ENCODE assay signal across 1 cellular context in the genomic region with DNA sequence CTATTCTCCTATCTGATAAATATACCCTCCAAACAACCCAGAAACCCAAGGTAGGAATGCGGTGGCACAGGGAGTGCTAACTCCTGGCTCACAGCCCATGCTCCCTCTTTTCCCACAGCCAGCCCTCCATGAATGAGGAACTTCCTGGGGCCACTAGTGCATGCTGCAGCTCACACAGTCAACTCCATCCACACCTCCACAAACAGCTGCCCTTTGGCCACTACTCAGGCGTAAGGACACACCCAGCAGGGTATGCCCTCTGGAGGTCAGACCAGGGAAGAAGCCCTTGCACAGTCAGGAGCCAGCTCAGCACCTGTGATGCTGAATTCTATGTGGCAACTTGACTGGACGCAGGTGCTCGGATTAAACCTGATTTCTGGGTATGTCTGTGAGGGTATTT.
TF ChIP-seq lines count a peak whose summit lies in the region.

No MANE protein-coding gene starts in this region.

TF ChIP-seq in K562, 482 proteins besides CTCF, POLR2A, EP300 and RAD21 (continued from another document and continues in another):
- TF ChIP-seq, protein P1, sequence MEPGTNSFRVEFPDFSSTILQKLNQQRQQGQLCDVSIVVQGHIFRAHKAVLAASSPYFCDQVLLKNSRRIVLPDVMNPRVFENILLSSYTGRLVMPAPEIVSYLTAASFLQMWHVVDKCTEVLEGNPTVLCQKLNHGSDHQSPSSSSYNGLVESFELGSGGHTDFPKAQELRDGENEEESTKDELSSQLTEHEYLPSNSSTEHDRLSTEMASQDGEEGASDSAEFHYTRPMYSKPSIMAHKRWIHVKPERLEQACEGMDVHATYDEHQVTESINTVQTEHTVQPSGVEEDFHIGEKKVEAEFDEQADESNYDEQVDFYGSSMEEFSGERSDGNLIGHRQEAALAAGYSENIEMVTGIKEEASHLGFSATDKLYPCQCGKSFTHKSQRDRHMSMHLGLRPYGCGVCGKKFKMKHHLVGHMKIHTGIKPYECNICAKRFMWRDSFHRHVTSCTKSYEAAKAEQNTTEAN (CRISPR knock-in tag; IDR thresholded peaks at IDR 0.05): no peak
- TF ChIP-seq HEY1 (CRISPR knock-in tag; IDR thresholded peaks at IDR 0.05; ENCODE audit: borderline replicate concordance) (no peak), ZNF408 (CRISPR knock-in tag; IDR thresholded peaks at IDR 0.05; ENCODE audit: low read depth) (no peak), ZZZ3 (IDR thresholded peaks at IDR 0.05) (no peak), ZBTB17 (CRISPR knock-in tag; IDR thresholded peaks at IDR 0.05) (no peak), ZBTB8A (IDR thresholded peaks at IDR 0.05; ENCODE audit: partially characterized antibody) (no peak), MED1 (CRISPR knock-in tag; IDR thresholded peaks at IDR 0.05; ENCODE audit: borderline replicate concordance) (no peak), FOXM1 (IDR thresholded peaks at IDR 0.05; ENCODE audit: low read depth) (no peak), FOXM1 (CRISPR knock-in tag; IDR thresholded peaks at IDR 0.05; ENCODE audit: low read depth) (no peak), SOX6 (IDR thresholded peaks at IDR 0.05) (peak; percentile 48), RB1 (IDR thresholded peaks at IDR 0.05; ENCODE audit: low read depth) (no peak), MAFG (tag; conservative IDR thresholded peaks at IDR 0.05) (no peak), ZNF41 (CRISPR knock-in tag; conservative IDR thresholded peaks at IDR 0.05) (no peak), CBFA2T3 (IDR thresholded peaks at IDR 0.05) (no peak), SMC3 (conservative IDR thresholded peaks at IDR 0.05; ENCODE audit: insufficient read depth, low read depth, low read length) (peak; percentile 69), NRF1 (conservative IDR thresholded peaks at IDR 0.05 in 1 of 2, IDR thresholded peaks at IDR 0.05 in 1 of 2) (no peak), BRD9 (IDR thresholded peaks at IDR 0.05; ENCODE audit: low read depth, partially characterized antibody) (no peak), ETV6 (IDR thresholded peaks at IDR 0.05; ENCODE audit: borderline replicate concordance in 1 of 2, low read depth in 2 of 2, low read length in 1 of 2) (no peak), ETV6 (CRISPR knock-in tag; IDR thresholded peaks at IDR 0.05; ENCODE audit: borderline replicate concordance) (no peak), EGR1 (conservative IDR thresholded peaks at IDR 0.05) (no peak), IFI16 (CRISPR knock-in tag; IDR thresholded peaks at IDR 0.05) (no peak), HDAC3 (IDR thresholded peaks at IDR 0.05; ENCODE audit: borderline replicate concordance, partially characterized antibody) (no peak), ZNF77 (CRISPR knock-in tag; IDR thresholded peaks at IDR 0.05) (no peak), JUN (IDR thresholded peaks at IDR 0.05; ENCODE audit: borderline replicate concordance, low read depth, low read length) (0 out of 2 replicates have a peak, but pooled peaks have one; percentile 34), JUN (CRISPR knock-in tag; IDR thresholded peaks at IDR 0.05; ENCODE audit: borderline replicate concordance) (no peak), PHB2 (IDR thresholded peaks at IDR 0.05; ENCODE audit: low read depth) (no peak), SRF (CRISPR knock-in tag; IDR thresholded peaks at IDR 0.05) (no peak), SAFB2 (IDR thresholded peaks at IDR 0.05; ENCODE audit: borderline replicate concordance, low read depth, low read length, severe bottlenecking) (no peak), SMAD3 (CRISPR knock-in tag; conservative IDR thresholded peaks at IDR 0.05) (no peak), ZNF121 (CRISPR knock-in tag; conservative IDR thresholded peaks at IDR 0.05) (no peak), POLR2AphosphoS5 (IDR thresholded peaks at IDR 0.05; ENCODE audit: control insufficient read depth, insufficient read depth, low read depth, low read length) (no peak), SMAD4 (CRISPR knock-in tag; conservative IDR thresholded peaks at IDR 0.05) (0 out of 2 replicates have a peak, but pooled peaks have one; percentile 16), ERF (CRISPR knock-in tag; IDR thresholded peaks at IDR 0.05) (no peak), RBM34 (IDR thresholded peaks at IDR 0.05; ENCODE audit: borderline replicate concordance, insufficient read depth, low read length) (no peak), KLF1 (tag; IDR thresholded peaks at IDR 0.05) (no peak), HNRNPH1 (optimal IDR thresholded peaks at IDR 0.05; ENCODE audit: low read depth, low read length) (no peak), L3MBTL2 (IDR thresholded peaks at IDR 0.05) (peak; percentile 48; the same call in 1 of the 2 replicates), CREBBP (IDR thresholded peaks at IDR 0.05; ENCODE audit: low read depth, low read length) (no peak), BDP1 (IDR thresholded peaks at IDR 0.05; ENCODE audit: insufficient read depth, insufficient read length) (no peak), ZNF445 (CRISPR knock-in tag; IDR thresholded peaks at IDR 0.05; ENCODE audit: low read depth) (no peak)
- TF ChIP-seq, protein P2, sequence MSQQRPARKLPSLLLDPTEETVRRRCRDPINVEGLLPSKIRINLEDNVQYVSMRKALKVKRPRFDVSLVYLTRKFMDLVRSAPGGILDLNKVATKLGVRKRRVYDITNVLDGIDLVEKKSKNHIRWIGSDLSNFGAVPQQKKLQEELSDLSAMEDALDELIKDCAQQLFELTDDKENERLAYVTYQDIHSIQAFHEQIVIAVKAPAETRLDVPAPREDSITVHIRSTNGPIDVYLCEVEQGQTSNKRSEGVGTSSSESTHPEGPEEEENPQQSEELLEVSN (IDR thresholded peaks at IDR 0.05; ENCODE audit: borderline replicate concordance in 1 of 2, extremely low read depth in 1 of 2, insufficient read depth in 1 of 2, insufficient read length in 1 of 2, low read depth in 1 of 2, low read length in 1 of 2, poor library complexity in 1 of 2, severe bottlenecking in 1 of 2): peak in 1 of 2 experiments; percentile 44
- TF ChIP-seq, protein P3, sequence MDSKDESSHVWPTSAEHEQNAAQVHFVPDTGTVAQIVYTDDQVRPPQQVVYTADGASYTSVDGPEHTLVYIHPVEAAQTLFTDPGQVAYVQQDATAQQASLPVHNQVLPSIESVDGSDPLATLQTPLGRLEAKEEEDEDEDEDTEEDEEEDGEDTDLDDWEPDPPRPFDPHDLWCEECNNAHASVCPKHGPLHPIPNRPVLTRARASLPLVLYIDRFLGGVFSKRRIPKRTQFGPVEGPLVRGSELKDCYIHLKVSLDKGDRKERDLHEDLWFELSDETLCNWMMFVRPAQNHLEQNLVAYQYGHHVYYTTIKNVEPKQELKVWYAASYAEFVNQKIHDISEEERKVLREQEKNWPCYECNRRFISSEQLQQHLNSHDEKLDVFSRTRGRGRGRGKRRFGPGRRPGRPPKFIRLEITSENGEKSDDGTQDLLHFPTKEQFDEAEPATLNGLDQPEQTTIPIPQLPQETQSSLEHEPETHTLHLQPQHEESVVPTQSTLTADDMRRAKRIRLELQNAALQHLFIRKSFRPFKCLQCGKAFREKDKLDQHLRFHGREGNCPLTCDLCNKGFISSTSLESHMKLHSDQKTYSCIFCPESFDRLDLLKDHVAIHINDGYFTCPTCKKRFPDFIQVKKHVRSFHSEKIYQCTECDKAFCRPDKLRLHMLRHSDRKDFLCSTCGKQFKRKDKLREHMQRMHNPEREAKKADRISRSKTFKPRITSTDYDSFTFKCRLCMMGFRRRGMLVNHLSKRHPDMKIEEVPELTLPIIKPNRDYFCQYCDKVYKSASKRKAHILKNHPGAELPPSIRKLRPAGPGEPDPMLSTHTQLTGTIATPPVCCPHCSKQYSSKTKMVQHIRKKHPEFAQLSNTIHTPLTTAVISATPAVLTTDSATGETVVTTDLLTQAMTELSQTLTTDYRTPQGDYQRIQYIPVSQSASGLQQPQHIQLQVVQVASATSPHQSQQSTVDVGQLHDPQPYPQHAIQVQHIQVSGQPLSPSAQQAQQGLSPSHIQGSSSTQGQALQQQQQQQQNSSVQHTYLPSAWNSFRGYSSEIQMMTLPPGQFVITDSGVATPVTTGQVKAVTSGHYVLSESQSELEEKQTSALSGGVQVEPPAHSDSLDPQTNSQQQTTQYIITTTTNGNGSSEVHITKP (IDR thresholded peaks at IDR 0.05; ENCODE audit: partially characterized antibody): no peak
- TF ChIP-seq, protein P4, sequence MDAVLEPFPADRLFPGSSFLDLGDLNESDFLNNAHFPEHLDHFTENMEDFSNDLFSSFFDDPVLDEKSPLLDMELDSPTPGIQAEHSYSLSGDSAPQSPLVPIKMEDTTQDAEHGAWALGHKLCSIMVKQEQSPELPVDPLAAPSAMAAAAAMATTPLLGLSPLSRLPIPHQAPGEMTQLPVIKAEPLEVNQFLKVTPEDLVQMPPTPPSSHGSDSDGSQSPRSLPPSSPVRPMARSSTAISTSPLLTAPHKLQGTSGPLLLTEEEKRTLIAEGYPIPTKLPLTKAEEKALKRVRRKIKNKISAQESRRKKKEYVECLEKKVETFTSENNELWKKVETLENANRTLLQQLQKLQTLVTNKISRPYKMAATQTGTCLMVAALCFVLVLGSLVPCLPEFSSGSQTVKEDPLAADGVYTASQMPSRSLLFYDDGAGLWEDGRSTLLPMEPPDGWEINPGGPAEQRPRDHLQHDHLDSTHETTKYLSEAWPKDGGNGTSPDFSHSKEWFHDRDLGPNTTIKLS (IDR thresholded peaks at IDR 0.05; ENCODE audit: borderline replicate concordance, low read depth): no peak
- TF ChIP-seq, protein P5, sequence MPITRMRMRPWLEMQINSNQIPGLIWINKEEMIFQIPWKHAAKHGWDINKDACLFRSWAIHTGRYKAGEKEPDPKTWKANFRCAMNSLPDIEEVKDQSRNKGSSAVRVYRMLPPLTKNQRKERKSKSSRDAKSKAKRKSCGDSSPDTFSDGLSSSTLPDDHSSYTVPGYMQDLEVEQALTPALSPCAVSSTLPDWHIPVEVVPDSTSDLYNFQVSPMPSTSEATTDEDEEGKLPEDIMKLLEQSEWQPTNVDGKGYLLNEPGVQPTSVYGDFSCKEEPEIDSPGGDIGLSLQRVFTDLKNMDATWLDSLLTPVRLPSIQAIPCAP (CRISPR knock-in tag; IDR thresholded peaks at IDR 0.05; ENCODE audit: borderline replicate concordance): 0 out of 2 replicates have a peak, but pooled peaks have one; percentile 27
- TF ChIP-seq, protein P6, sequence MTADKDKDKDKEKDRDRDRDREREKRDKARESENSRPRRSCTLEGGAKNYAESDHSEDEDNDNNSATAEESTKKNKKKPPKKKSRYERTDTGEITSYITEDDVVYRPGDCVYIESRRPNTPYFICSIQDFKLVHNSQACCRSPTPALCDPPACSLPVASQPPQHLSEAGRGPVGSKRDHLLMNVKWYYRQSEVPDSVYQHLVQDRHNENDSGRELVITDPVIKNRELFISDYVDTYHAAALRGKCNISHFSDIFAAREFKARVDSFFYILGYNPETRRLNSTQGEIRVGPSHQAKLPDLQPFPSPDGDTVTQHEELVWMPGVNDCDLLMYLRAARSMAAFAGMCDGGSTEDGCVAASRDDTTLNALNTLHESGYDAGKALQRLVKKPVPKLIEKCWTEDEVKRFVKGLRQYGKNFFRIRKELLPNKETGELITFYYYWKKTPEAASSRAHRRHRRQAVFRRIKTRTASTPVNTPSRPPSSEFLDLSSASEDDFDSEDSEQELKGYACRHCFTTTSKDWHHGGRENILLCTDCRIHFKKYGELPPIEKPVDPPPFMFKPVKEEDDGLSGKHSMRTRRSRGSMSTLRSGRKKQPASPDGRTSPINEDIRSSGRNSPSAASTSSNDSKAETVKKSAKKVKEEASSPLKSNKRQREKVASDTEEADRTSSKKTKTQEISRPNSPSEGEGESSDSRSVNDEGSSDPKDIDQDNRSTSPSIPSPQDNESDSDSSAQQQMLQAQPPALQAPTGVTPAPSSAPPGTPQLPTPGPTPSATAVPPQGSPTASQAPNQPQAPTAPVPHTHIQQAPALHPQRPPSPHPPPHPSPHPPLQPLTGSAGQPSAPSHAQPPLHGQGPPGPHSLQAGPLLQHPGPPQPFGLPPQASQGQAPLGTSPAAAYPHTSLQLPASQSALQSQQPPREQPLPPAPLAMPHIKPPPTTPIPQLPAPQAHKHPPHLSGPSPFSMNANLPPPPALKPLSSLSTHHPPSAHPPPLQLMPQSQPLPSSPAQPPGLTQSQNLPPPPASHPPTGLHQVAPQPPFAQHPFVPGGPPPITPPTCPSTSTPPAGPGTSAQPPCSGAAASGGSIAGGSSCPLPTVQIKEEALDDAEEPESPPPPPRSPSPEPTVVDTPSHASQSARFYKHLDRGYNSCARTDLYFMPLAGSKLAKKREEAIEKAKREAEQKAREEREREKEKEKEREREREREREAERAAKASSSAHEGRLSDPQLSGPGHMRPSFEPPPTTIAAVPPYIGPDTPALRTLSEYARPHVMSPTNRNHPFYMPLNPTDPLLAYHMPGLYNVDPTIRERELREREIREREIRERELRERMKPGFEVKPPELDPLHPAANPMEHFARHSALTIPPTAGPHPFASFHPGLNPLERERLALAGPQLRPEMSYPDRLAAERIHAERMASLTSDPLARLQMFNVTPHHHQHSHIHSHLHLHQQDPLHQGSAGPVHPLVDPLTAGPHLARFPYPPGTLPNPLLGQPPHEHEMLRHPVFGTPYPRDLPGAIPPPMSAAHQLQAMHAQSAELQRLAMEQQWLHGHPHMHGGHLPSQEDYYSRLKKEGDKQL (CRISPR knock-in tag; IDR thresholded peaks at IDR 0.05; ENCODE audit: borderline replicate concordance): no peak
- TF ChIP-seq, protein P7, sequence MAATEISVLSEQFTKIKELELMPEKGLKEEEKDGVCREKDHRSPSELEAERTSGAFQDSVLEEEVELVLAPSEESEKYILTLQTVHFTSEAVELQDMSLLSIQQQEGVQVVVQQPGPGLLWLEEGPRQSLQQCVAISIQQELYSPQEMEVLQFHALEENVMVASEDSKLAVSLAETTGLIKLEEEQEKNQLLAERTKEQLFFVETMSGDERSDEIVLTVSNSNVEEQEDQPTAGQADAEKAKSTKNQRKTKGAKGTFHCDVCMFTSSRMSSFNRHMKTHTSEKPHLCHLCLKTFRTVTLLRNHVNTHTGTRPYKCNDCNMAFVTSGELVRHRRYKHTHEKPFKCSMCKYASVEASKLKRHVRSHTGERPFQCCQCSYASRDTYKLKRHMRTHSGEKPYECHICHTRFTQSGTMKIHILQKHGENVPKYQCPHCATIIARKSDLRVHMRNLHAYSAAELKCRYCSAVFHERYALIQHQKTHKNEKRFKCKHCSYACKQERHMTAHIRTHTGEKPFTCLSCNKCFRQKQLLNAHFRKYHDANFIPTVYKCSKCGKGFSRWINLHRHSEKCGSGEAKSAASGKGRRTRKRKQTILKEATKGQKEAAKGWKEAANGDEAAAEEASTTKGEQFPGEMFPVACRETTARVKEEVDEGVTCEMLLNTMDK (IDR thresholded peaks at IDR 0.05; ENCODE audit: borderline replicate concordance, insufficient read depth, low read depth, low read length, poor library complexity, severe bottlenecking): peak; percentile 25
